8 cellular contexts compared by ENCODE assay signal in genomic region chr5:171418982-171419662, GRCh38. TPM values are rescaled to one million over a fixed set of nuclear protein-coding genes. Genes with fewer than 3 reads are reported as not detected.
DNase-seq lines count a peak whose midpoint lies in the region; ATAC-seq, FAIRE-seq and TF ChIP-seq lines count a peak whose summit lies in the region.
"Had no signal": no experiment of that assay in that cellular context is flagged by ENCODE, and none has a peak within 500 bp of the region (broad histone marks: within the 10 kb centered on the region; RNA-seq: fewer than 3 reads in every experiment).

Gene FGF18 (plus strand): TSS chr5:171419647. CDS start chr5:171420200, 553 bp downstream.

- DNase-seq in GM12892 (ENCODE audit: insufficient read length), result peak; percentile 46
- peak; percentile 51 for DNase-seq in NCI-H774 (lab: John Stamatoyannopoulos, UW)
- peak; percentile 72 for DNase-seq in activated naive CD8-positive, alpha-beta T cell treated with anti-CD3 and anti-CD28 coated beads for 36 hours
- DNase-seq in left ventricle myocardium superior, result peak; percentile 81
- peak; percentile 73 for DNase-seq in retinal pigment epithelial cell (ENCODE audit: low read depth)
- DNase-seq in CD1c-positive myeloid dendritic cell (ENCODE audit: extremely low spot score), result no peak

- ATAC-seq in HG02759 (IDR thresholded peaks at IDR 0.05; ENCODE audit: unreplicated experiment) (peak; percentile 54), left ventricle myocardium superior (peak; percentile 73)

- H3K36me3 Mint-ChIP-seq in activated naive CD8-positive, alpha-beta T cell treated with anti-CD3 and anti-CD28 coated beads for 36 hours, result no peaks in the 10 kb centered on the region

- peak within 1 kb of the TSS; percentile 75 for H3K4me3 ChIP-seq in retinal pigment epithelial cell (ENCODE audit: low read length)

- FAIRE-seq in GM12892 (lab: Jason Lieb, UNC), result no peak
- FAIRE-seq: endometrium had no signal

- no peaks in the 10 kb centered on the region for H3K9me3 Mint-ChIP-seq in activated naive CD8-positive, alpha-beta T cell treated with anti-CD3 and anti-CD28 coated beads for 36 hours

- TF ChIP-seq POLR2A in GM12892 (IDR thresholded peaks at IDR 0.05; ENCODE audit: low read depth, low read length), result no peak

- peaks cover 39% of the 10 kb centered on the region for H3K27me3 Mint-ChIP-seq in activated naive CD8-positive, alpha-beta T cell treated with anti-CD3 and anti-CD28 coated beads for 36 hours

- no peak within 1 kb of the TSS for H3K27ac Mint-ChIP-seq in activated naive CD8-positive, alpha-beta T cell treated with anti-CD3 and anti-CD28 coated beads for 36 hours

- intact Hi-C loops in left ventricle myocardium superior (cut with micrococcal nuclease), result loop anchor here (5.0 kb wide), 1 partner anchor 488 kb away; no protein-coding TSS in a partner anchor

- H3K4me3 Mint-ChIP-seq in activated naive CD8-positive, alpha-beta T cell treated with anti-CD3 and anti-CD28 coated beads for 36 hours, result peak within 1 kb of the TSS; percentile 69

- peaks cover 11% of the 10 kb centered on the region for H3K4me1 Mint-ChIP-seq in activated naive CD8-positive, alpha-beta T cell treated with anti-CD3 and anti-CD28 coated beads for 36 hours

- TF ChIP-seq CTCF in retinal pigment epithelial cell (conservative IDR thresholded peaks at IDR 0.05; ENCODE audit: low read depth, low read length), result no peak

RNA-seq across cellular contexts. Expression of gene FGF18, which starts in this region (rescaled TPM):
- 0.13 TPM for polyA plus RNA-seq in GM12892 (2012; ENCODE audit: missing spikeins)
- total RNA-seq in activated naive CD8-positive, alpha-beta T cell treated with anti-CD3 and anti-CD28 coated beads for 36 hours, result under 1 TPM; 0.21 to 0.28 TPM
- 18.5 TPM for total RNA-seq in left ventricle myocardium superior

Comparison
In these comparisons a context has a peak if more than half of its experiments do, and no peak if none do; other contexts are left out.
1. RNA of gene FGF18 (total RNA-seq): 18.5 TPM in left ventricle myocardium superior (single experiment); 0.21 to 0.28 TPM in activated naive CD8-positive, alpha-beta T cell treated with anti-CD3 and anti-CD28 coated beads for 36 hours; every median in the first group is over 10 times any median in the second.
2. Peak in DNase-seq in activated naive CD8-positive, alpha-beta T cell treated with anti-CD3 and anti-CD28 coated beads for 36 hours; RNA of the gene not detected or under 1 TPM.